In the genomic region with DNA sequence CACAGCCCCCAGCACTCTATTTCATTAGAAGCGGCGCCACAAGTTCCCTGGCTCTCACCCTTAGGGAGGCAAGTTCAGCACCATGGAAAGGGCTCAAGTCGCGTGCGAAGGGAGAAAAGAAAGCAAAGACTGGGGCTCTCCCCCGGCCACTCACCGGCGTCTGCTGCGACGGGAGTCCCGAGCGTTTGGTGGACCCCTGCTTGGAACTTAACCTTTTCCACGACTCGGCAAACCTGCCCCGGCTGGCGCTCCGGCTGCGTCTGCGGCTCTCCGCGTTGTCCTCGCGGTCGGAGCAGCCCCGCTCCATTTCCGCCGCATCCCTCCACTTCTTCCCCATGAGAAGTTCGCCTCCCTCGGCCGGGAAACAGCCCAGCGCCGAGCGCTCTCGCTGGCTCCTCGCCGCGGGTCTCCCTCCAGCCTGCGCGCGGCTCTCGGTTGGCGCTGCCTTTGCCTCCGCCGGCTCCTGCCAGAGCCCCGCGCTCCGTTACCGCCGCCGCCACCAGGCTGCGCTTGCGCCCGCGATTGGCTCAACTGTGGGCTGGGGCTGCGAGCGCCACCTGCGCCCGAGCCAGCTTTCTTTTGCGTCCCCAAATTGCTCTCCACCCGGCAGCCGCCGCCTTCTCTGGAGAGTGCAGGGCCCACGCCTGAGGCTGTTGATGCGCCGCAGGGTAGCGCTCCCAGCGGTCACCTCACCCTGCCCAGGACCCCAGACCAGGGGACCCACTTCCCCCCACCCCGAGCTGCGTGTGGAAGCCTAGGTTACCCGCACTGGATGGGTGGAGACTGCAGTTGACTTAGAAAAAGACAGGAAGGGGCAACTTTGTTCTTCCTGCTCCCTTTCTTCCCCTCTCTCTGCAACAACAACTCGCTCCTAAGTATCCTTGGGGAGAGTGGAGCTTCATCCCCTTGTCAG, we compare ENCODE assay signal across 8 cellular contexts.
DNase-seq lines count a peak whose midpoint lies in the region; ATAC-seq and TF ChIP-seq lines count a peak whose summit lies in the region.

No MANE protein-coding gene starts in this region.

- peaks cover 24% of the 10 kb centered on the region for H3K27me3 Mint-ChIP-seq in T-helper 2 cell treated with Interferon-gamma antibody and Interleukin-4, amounts not matched to agents 5 μg/mL and 100 μg/mL, for 36 hours (ENCODE audit: low read depth)

- no peaks in the 10 kb centered on the region for H3K36me3 ChIP-seq in GM06990 (ENCODE audit: control insufficient read depth, insufficient read depth, low read length)
- no peaks in the 10 kb centered on the region for H3K36me3 ChIP-seq in HUES6 (ENCODE audit: control insufficient read depth, insufficient read depth, low read length)
- no peaks in the 10 kb centered on the region for H3K36me3 ChIP-seq in effector memory CD4-positive, alpha-beta T cell (ENCODE audit: control insufficient read depth, insufficient read depth, low read length)

- DNase-seq in GM06990 (ENCODE audit: extremely low read depth, insufficient read length) (peak; percentile 45), lung microvascular endothelial cell (ENCODE audit: low read depth in 2 of 2) (peak; percentile 54 to 63), NCI-H446 treated with DMSO at 0.1 percent for 48 hours (lab: John Stamatoyannopoulos, UW) (no peak)
- DNase-seq in T-helper 2 cell treated with Interferon-gamma antibody and Interleukin-4, amounts not matched to agents 5 μg/mL and 100 μg/mL, for 36 hours (ENCODE audit: low spot score), result peak; percentile 27
- DNase-seq in effector memory CD4-positive, alpha-beta T cell, result no peak
- peak in 1 of 2 donors; percentile 55 for DNase-seq in stimulated activated effector memory CD8-positive, alpha-beta T cell treated with anti-CD3 and anti-CD28 coated beads, Interleukin-12 subunit alpha, Interleukin-12 subunit beta, amount 100 ng/mL, for 72 hours (ENCODE audit: low spot score in 2 of 2)

- peak overlapping the region; percentile 49 for H3K9ac ChIP-seq in HUES6 (ENCODE audit: low read length)

- peak; percentile 90 for ATAC-seq in GM21526 (IDR thresholded peaks at IDR 0.05; ENCODE audit: low FRiP score, unreplicated experiment)
- ATAC-seq in stimulated activated effector memory CD8-positive, alpha-beta T cell treated with anti-CD3 and anti-CD28 coated beads, Interleukin-12 subunit alpha, Interleukin-12 subunit beta, amount 100 ng/mL, for 72 hours, result peak; percentile 64

- H3K9me3 Mint-ChIP-seq in T-helper 2 cell treated with Interferon-gamma antibody and Interleukin-4, amounts not matched to agents 5 μg/mL and 100 μg/mL, for 36 hours, result no peaks in the 10 kb centered on the region
- H3K9me3 Mint-ChIP-seq in stimulated activated effector memory CD8-positive, alpha-beta T cell treated with anti-CD3 and anti-CD28 coated beads, Interleukin-12 subunit alpha, Interleukin-12 subunit beta, amount 100 ng/mL, for 72 hours, result peaks cover 6% of the 10 kb centered on the region

- H3K4me3 Mint-ChIP-seq in T-helper 2 cell treated with Interferon-gamma antibody and Interleukin-4, amounts not matched to agents 5 μg/mL and 100 μg/mL, for 36 hours, result peak overlapping the region; percentile 39
- H3K4me3 Mint-ChIP-seq in stimulated activated effector memory CD8-positive, alpha-beta T cell treated with anti-CD3 and anti-CD28 coated beads, Interleukin-12 subunit alpha, Interleukin-12 subunit beta, amount 100 ng/mL, for 72 hours, result no peak overlapping the region

- H3K27me3 ChIP-seq in GM06990 (replicated peaks; ENCODE audit: control insufficient read depth, insufficient read depth, low read length), result no peaks in the 10 kb centered on the region; the same call in 1 of the 2 replicates
- peaks cover 9% of the 10 kb centered on the region for H3K27me3 ChIP-seq in HUES6 (ENCODE audit: control insufficient read depth, insufficient read depth, low read length)
- H3K27me3 ChIP-seq in effector memory CD4-positive, alpha-beta T cell (replicated peaks; ENCODE audit: control insufficient read depth, insufficient read depth, low read length, poor library complexity, severe bottlenecking), result peaks cover 18% of the 10 kb centered on the region

- H3K4me3 ChIP-seq in GM06990 (replicated peaks; ENCODE audit: low read depth, low read length) (peak overlapping the region; percentile 46), HUES6 (ENCODE audit: low read depth, low read length) (peak overlapping the region; percentile 88)
- H3K4me3 ChIP-seq in effector memory CD4-positive, alpha-beta T cell (ENCODE audit: insufficient read depth, low read depth, low read length, poor library complexity, severe bottlenecking), result peak overlapping the region; percentile 12

- no peaks in the 10 kb centered on the region for H3K36me3 Mint-ChIP-seq in T-helper 2 cell treated with Interferon-gamma antibody and Interleukin-4, amounts not matched to agents 5 μg/mL and 100 μg/mL, for 36 hours (ENCODE audit: low read depth)
- no peaks in the 10 kb centered on the region for H3K36me3 Mint-ChIP-seq in stimulated activated effector memory CD8-positive, alpha-beta T cell treated with anti-CD3 and anti-CD28 coated beads, Interleukin-12 subunit alpha, Interleukin-12 subunit beta, amount 100 ng/mL, for 72 hours

- peaks cover 8% of the 10 kb centered on the region for H3K4me1 ChIP-seq in HUES6 (ENCODE audit: control insufficient read depth, insufficient read depth, low read length)
- no peaks in the 10 kb centered on the region for H3K4me1 ChIP-seq in effector memory CD4-positive, alpha-beta T cell (ENCODE audit: control insufficient read depth, insufficient read depth, low read length, poor library complexity, severe bottlenecking)

- no peak overlapping the region for H3K27ac Mint-ChIP-seq in T-helper 2 cell treated with Interferon-gamma antibody and Interleukin-4, amounts not matched to agents 5 μg/mL and 100 μg/mL, for 36 hours
- no peak overlapping the region for H3K27ac Mint-ChIP-seq in stimulated activated effector memory CD8-positive, alpha-beta T cell treated with anti-CD3 and anti-CD28 coated beads, Interleukin-12 subunit alpha, Interleukin-12 subunit beta, amount 100 ng/mL, for 72 hours

- H3K9me3 ChIP-seq in HUES6 (ENCODE audit: control insufficient read depth, insufficient read depth, low read depth, low read length), result peaks cover 4% of the 10 kb centered on the region
- no peaks in the 10 kb centered on the region for H3K9me3 ChIP-seq in effector memory CD4-positive, alpha-beta T cell (ENCODE audit: control insufficient read depth, low read length)

- H3K27ac ChIP-seq in HUES6 (ENCODE audit: low read depth, low read length), result 0 out of 2 replicates have a peak overlapping the region, but pooled peaks have one; percentile 7
- no peak overlapping the region for H3K27ac ChIP-seq in effector memory CD4-positive, alpha-beta T cell (ENCODE audit: insufficient read depth, low read length, poor library complexity, severe bottlenecking)

- peak; percentile 18 for TF ChIP-seq CTCF in GM06990 (IDR thresholded peaks at IDR 0.05; ENCODE audit: insufficient read depth, low read length, poor library complexity, severe bottlenecking)

- H3K4me1 Mint-ChIP-seq in T-helper 2 cell treated with Interferon-gamma antibody and Interleukin-4, amounts not matched to agents 5 μg/mL and 100 μg/mL, for 36 hours (ENCODE audit: low read depth), result peaks cover 2% of the 10 kb centered on the region
- H3K4me1 Mint-ChIP-seq in stimulated activated effector memory CD8-positive, alpha-beta T cell treated with anti-CD3 and anti-CD28 coated beads, Interleukin-12 subunit alpha, Interleukin-12 subunit beta, amount 100 ng/mL, for 72 hours, result no peaks in the 10 kb centered on the region

Comparison
In these comparisons a context has a peak if more than half of its experiments do, and no peak if none do; other contexts are left out.
1. DNase-seq: peak in GM06990 (single experiment), T-helper 2 cell treated with Interferon-gamma antibody and Interleukin-4, amounts not matched to agents 5 μg/mL and 100 μg/mL, for 36 hours (single experiment) and lung microvascular endothelial cell (2 of 2); none in effector memory CD4-positive, alpha-beta T cell (0 of 3) and NCI-H446 treated with DMSO at 0.1 percent for 48 hours (single experiment).
2. H3K4me3 ChIP-seq: peak in every context shown above with its lines; median percentile 88 in HUES6; 46 in GM06990; 12 in effector memory CD4-positive, alpha-beta T cell.